Comparison of ENCODE assay signal across 8 cellular contexts in genomic region chr22:40176921-40177737, GRCh38. TPM values are rescaled to one million over a fixed set of nuclear protein-coding genes. Genes with fewer than 3 reads are reported as not detected.
A peak's percentile ranks its signal among the peaks of the same experiment; 100 is the strongest.
DNase-seq lines count a peak whose midpoint lies in the region; ATAC-seq and TF ChIP-seq lines count a peak whose summit lies in the region.

No MANE protein-coding gene starts in this region.

- no CpG with 5 or more reads among the region's 14 CpGs for WGBS in neuronal stem cell (ENCODE audit: extremely low coverage in 2 of 2, insufficient read length in 2 of 2, insufficient replicate concordance in 1 of 2), 2 donors
- 53% methylated on average over 14 of the region's 14 CpGs for WGBS in thymus

- H2AFZ ChIP-seq in fibroblast of lung (ENCODE audit: low read length) (peak overlapping the region; percentile 73), neuronal stem cell (ENCODE audit: low read length) (peak overlapping the region; percentile 66)

- H3K23ac ChIP-seq in neuronal stem cell (ENCODE audit: low read depth, low read length, poor library complexity) = no peak overlapping the region

- H3K9me3 ChIP-seq in fibroblast of lung (ENCODE audit: control insufficient read depth, insufficient read depth, low read depth, low read length) (no peaks in the 10 kb centered on the region), neuronal stem cell (replicated peaks in 1 of 2; ENCODE audit: control insufficient read depth in 2 of 2, insufficient read depth in 1 of 2, low read depth in 1 of 2, low read length in 2 of 2) (no peaks in the 10 kb centered on the region), thymus (ENCODE audit: control insufficient read depth) (no peaks in the 10 kb centered on the region)

- no peak overlapping the region for H2AK5ac ChIP-seq in neuronal stem cell (ENCODE audit: low read depth, low read length)

- H3K14ac ChIP-seq in neuronal stem cell (ENCODE audit: low read length) = no peak overlapping the region

- H3K4me1 ChIP-seq in fibroblast of lung (ENCODE audit: control insufficient read depth, extremely low read depth, insufficient read depth, low read length) (peaks cover 6% of the 10 kb centered on the region), neuronal stem cell (ENCODE audit: control insufficient read depth in 2 of 2, insufficient read depth in 1 of 2, low read depth in 1 of 2, low read length in 2 of 2) (peaks cover 9 to 20% of the 10 kb centered on the region in 2 donors), thymus (ENCODE audit: control insufficient read depth, insufficient read depth, low read length) (peaks cover 23% of the 10 kb centered on the region)

- no peak overlapping the region for H4K8ac ChIP-seq in neuronal stem cell (ENCODE audit: low read depth, low read length)

- H2BK12ac ChIP-seq in neuronal stem cell (ENCODE audit: low read length) = no peak overlapping the region

- H4K91ac ChIP-seq in neuronal stem cell (ENCODE audit: low read depth, low read length, poor library complexity) = no peak overlapping the region

- no peak for ATAC-seq in HG03342 (IDR thresholded peaks at IDR 0.05; ENCODE audit: unreplicated experiment)

- H2BK120ac ChIP-seq in neuronal stem cell (ENCODE audit: low read depth, low read length) = no peak overlapping the region

- H4K20me1 ChIP-seq in fibroblast of lung (ENCODE audit: control insufficient read depth, extremely low read depth, insufficient read depth, low read length) = no peaks in the 10 kb centered on the region

- peaks cover 3% of the 10 kb centered on the region for H3K79me1 ChIP-seq in neuronal stem cell (ENCODE audit: low read depth, low read length)

- H3K27ac ChIP-seq in fibroblast of lung (ENCODE audit: insufficient read depth, low read length) = peak overlapping the region; percentile 43
- H3K27ac ChIP-seq in neuronal stem cell (replicated peaks; ENCODE audit: low read length) = peak overlapping the region; percentile 82
- peak overlapping the region; percentile 74 for H3K27ac ChIP-seq in thymus (ENCODE audit: low read depth)

- TF ChIP-seq CTCF in fibroblast of lung (conservative IDR thresholded peaks at IDR 0.05 in 1 of 2, IDR thresholded peaks at IDR 0.05 in 1 of 2; ENCODE audit: low read depth in 1 of 2, low read length in 2 of 2) = no peak

- H3K18ac ChIP-seq in neuronal stem cell (ENCODE audit: low read length) = no peak overlapping the region

- no peak overlapping the region for H3K4ac ChIP-seq in neuronal stem cell (ENCODE audit: low read length)

- no peak overlapping the region for H2BK15ac ChIP-seq in neuronal stem cell (ENCODE audit: low read length)

- DNase-seq in NCI-H1417 (lab: John Stamatoyannopoulos, UW) = peak in 2 of 3 experiments; percentile 10 to 39
- no peak for DNase-seq in NCI-H1417 treated with DMSO at 0.1 percent for 48 hours (lab: John Stamatoyannopoulos, UW)
- DNase-seq in NOMO-1 treated with DMSO at 0.1 percent for 48 hours (lab: John Stamatoyannopoulos, UW; ENCODE audit: unreplicated experiment) = peak; percentile 42
- DNase-seq in activated T-cell treated with anti-CD3 and anti-CD28 coated beads, Interleukin-2, amount 50 U/mL, for 1 hour = peak; percentile 68
- DNase-seq in fibroblast of lung (ENCODE audit: low read depth in 2 of 2) = peak; percentile 70 to 75
- no peak for DNase-seq in neuronal stem cell (ENCODE audit: low spot score)

- H3K36me3 ChIP-seq in fibroblast of lung (ENCODE audit: control insufficient read depth, insufficient read depth, low read length) = no peaks in the 10 kb centered on the region
- peaks cover 0 to 7% of the 10 kb centered on the region in 2 donors for H3K36me3 ChIP-seq in neuronal stem cell (replicated peaks in 1 of 2; ENCODE audit: control insufficient read depth in 2 of 2, insufficient read depth in 2 of 2, low read length in 2 of 2)
- no peaks in the 10 kb centered on the region for H3K36me3 ChIP-seq in thymus (ENCODE audit: control insufficient read depth, insufficient read depth)

- no peak overlapping the region for H2BK5ac ChIP-seq in neuronal stem cell (ENCODE audit: low read length)

- peak overlapping the region; percentile 40 for H3K9ac ChIP-seq in fibroblast of lung (ENCODE audit: insufficient read depth, low read length)
- H3K9ac ChIP-seq in neuronal stem cell (ENCODE audit: low read depth, low read length, poor library complexity) = no peak overlapping the region

- H3K4me2 ChIP-seq in fibroblast of lung (ENCODE audit: extremely low read depth, insufficient read depth, low read length) (peak overlapping the region; percentile 80), neuronal stem cell (ENCODE audit: insufficient read depth, low read length, poor library complexity, severe bottlenecking) (peak overlapping the region; percentile 44)

- H3K27me3 ChIP-seq in fibroblast of lung (ENCODE audit: control insufficient read depth, insufficient read depth, low read length) (no peaks in the 10 kb centered on the region), neuronal stem cell (ENCODE audit: control insufficient read depth in 3 of 3, insufficient read depth in 3 of 3, low read depth in 1 of 3, low read length in 3 of 3) (no peaks in the 10 kb centered on the region), thymus (ENCODE audit: control insufficient read depth, insufficient read depth) (no peaks in the 10 kb centered on the region)

- H3K4me3 ChIP-seq in fibroblast of lung (replicated peaks in 1 of 4; ENCODE audit: control extremely low read depth in 1 of 4, insufficient read depth in 1 of 4, low read depth in 3 of 4, low read length in 4 of 4) = peak overlapping the region; percentile 50 to 98 (median 84)
- H3K4me3 ChIP-seq in neuronal stem cell (ENCODE audit: low read length in 2 of 2) = peak overlapping the region; percentile 37 to 85
- peak overlapping the region; percentile 80 for H3K4me3 ChIP-seq in thymus (ENCODE audit: low read length)

- H3K79me2 ChIP-seq in fibroblast of lung (ENCODE audit: control insufficient read depth, insufficient read depth, low read length) = peaks cover 40% of the 10 kb centered on the region

RNA-seq across cellular contexts. Expression of gene TNRC6B, which starts 0.6 kb away (rescaled TPM):
- 13.1 and 17.8 TPM in 2 replicates for total RNA-seq in fibroblast of lung
- 5.7 and 6.4 TPM in 2 replicates for polyA plus RNA-seq in fibroblast of lung
- 5.2 and 5.3 TPM in 2 replicates for polyA plus RNA-seq in fibroblast of lung (2012)
- polyA minus RNA-seq in fibroblast of lung (ENCODE audit: low replicate concordance) = 24.9 and 34.6 TPM in 2 replicates
- polyA plus RNA-seq in neuronal stem cell (2013, experiment 1 of 2) = 7.1 TPM
- 8.5 TPM for polyA plus RNA-seq in neuronal stem cell (2013, experiment 2 of 2)
- 13.3 TPM for polyA plus RNA-seq in thymus

Comparison
In these comparisons a context has a peak if more than half of its experiments do, and no peak if none do; other contexts are left out.
1. DNase-seq: peak in NCI-H1417 (2 of 3), NOMO-1 treated with DMSO at 0.1 percent for 48 hours (single experiment), activated T-cell treated with anti-CD3 and anti-CD28 coated beads, Interleukin-2, amount 50 U/mL, for 1 hour (single experiment) and fibroblast of lung (2 of 2); none in NCI-H1417 treated with DMSO at 0.1 percent for 48 hours (single experiment) and neuronal stem cell (single experiment).
2. Peak in every context shown above with its lines, with median percentiles within 50 percentile points of each other: H3K27ac ChIP-seq and H3K4me3 ChIP-seq.